8 cellular contexts compared by ENCODE assay signal in genomic region chr1:147670319-147671003, GRCh38. TPM values are rescaled to one million over a fixed set of nuclear protein-coding genes. Genes with fewer than 3 reads are reported as not detected.
DNase-seq lines count a peak whose midpoint lies in the region; ATAC-seq and TF ChIP-seq lines count a peak whose summit lies in the region.

TSS of gene ACP6 (minus strand) at chr1:147670524. CDS start at chr1:147670048, 476 bp downstream.

- H3K4me3 ChIP-seq in AG10803 (ENCODE audit: low read length) (peak within 1 kb of the TSS; percentile 83), choroid plexus epithelial cell (ENCODE audit: low read depth, low read length) (peak within 1 kb of the TSS; percentile 80), kidney epithelial cell (ENCODE audit: low read depth, low read length) (peak within 1 kb of the TSS; percentile 52)

- ATAC-seq in GM19035 (IDR thresholded peaks at IDR 0.05; ENCODE audit: unreplicated experiment): peak; percentile 92
- peak; percentile 95 for ATAC-seq in HG03354 (IDR thresholded peaks at IDR 0.05; ENCODE audit: poor library complexity, severe bottlenecking, unreplicated experiment)

- no peaks in the 10 kb centered on the region for H3K36me3 ChIP-seq in kidney epithelial cell (ENCODE audit: control insufficient read depth, insufficient read depth, low read length)

- peak; percentile 90 for DNase-seq in AG10803 (ENCODE audit: low read depth)
- peak; percentile 77 to 96 for DNase-seq in NCI-H446 (lab: John Stamatoyannopoulos, UW)
- peak; percentile 83 for DNase-seq in activated CD4-positive, alpha-beta T cell treated with anti-CD3 and anti-CD28 coated beads for 24 hours (ENCODE audit: low read depth in 2 of 2)
- DNase-seq in choroid plexus epithelial cell (ENCODE audit: low read depth): peak; percentile 97
- peak; percentile 93 for DNase-seq in kidney epithelial cell (ENCODE audit: low read depth)
- peak; percentile 95 for DNase-seq in stimulated activated CD4-positive, alpha-beta T cell treated with anti-CD3 and anti-CD28 coated beads, Interleukin-15, amount 100 ng/mL, for 24 hours

- TF ChIP-seq CTCF in AG10803 (conservative IDR thresholded peaks at IDR 0.05; ENCODE audit: low read length) (0 out of 2 replicates have a peak, but pooled peaks have one; percentile 14), choroid plexus epithelial cell (conservative IDR thresholded peaks at IDR 0.05; ENCODE audit: low read depth, low read length) (no peak), kidney epithelial cell (IDR thresholded peaks at IDR 0.05; ENCODE audit: insufficient read depth, low read length, poor library complexity, severe bottlenecking) (no peak)

- H3K27me3 ChIP-seq in kidney epithelial cell (ENCODE audit: control insufficient read depth, insufficient read depth, low read length): no peaks in the 10 kb centered on the region

RNA-seq across cellular contexts. Expression of gene ACP6, which starts in this region (rescaled TPM):
- 10.1 and 12.5 TPM in 2 replicates for total RNA-seq in kidney epithelial cell

Comparison
In these comparisons a context has a peak if more than half of its experiments do, and no peak if none do; other contexts are left out.
1. Peak in every context shown above with its lines: DNase-seq, ATAC-seq and H3K4me3 ChIP-seq.